ENCODE assay signal across 13 cellular contexts in the genomic region with DNA sequence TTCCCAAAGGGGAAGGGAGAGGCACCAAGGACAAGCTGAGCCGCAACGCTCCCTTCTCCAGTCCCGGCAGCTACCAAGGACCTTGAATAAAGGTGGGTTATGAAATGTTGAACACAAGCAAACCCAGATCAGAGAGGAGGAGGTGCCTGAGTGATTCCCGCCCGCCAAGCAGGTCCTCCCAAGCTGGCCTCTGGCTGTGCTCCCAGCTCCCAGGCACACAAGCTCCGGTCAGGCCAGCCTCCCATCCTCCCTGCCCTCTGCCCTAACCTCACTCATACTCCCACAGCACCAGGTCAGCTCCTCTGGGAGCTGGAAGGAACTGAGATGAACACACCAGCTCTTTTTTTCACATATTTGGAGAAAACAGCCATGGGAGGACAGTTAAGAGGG. TPM values are rescaled to one million over a fixed set of nuclear protein-coding genes. Genes with fewer than 3 reads are reported as not detected.
DNase-seq lines count a peak whose midpoint lies in the region; ATAC-seq and TF ChIP-seq lines count a peak whose summit lies in the region.
"Had no signal": no experiment of that assay in that cellular context is flagged by ENCODE, and none has a peak within 500 bp of the region (broad histone marks: within the 10 kb centered on the region; RNA-seq: fewer than 3 reads in every experiment).

No MANE protein-coding gene starts in this region.

- H3K4me3 Mint-ChIP-seq in CD4-positive, CD25-positive, alpha-beta regulatory T cell = peak overlapping the region in 3 of 4 donors; percentile 5 to 99 (median 38)
- no peak overlapping the region for H3K4me3 Mint-ChIP-seq in activated T-cell treated with anti-CD3 and anti-CD28 coated beads, Interleukin-2, amount 50 U/mL, for 72 hours
- H3K4me3 Mint-ChIP-seq: central memory CD8-positive, alpha-beta T cell had no signal

- no peaks in the 10 kb centered on the region for H3K9me3 ChIP-seq in CD4-positive, CD25-positive, alpha-beta regulatory T cell (ENCODE audit: control insufficient read depth in 2 of 2, low read length in 2 of 2)
- H3K9me3 ChIP-seq in adipocyte (ENCODE audit: control insufficient read depth, low read length) (no peaks in the 10 kb centered on the region), heart right ventricle (no peaks in the 10 kb centered on the region), sigmoid colon (no peaks in the 10 kb centered on the region)

- TF ChIP-seq CTCF in heart right ventricle (IDR thresholded peaks at IDR 0.05) (no peak), sigmoid colon (IDR thresholded peaks at IDR 0.05) (no peak)

- H3K9ac ChIP-seq in adipocyte (ENCODE audit: low read length) = peak overlapping the region; percentile 100

- H3K27ac ChIP-seq in CD4-positive, CD25-positive, alpha-beta regulatory T cell (ENCODE audit: insufficient read depth, low read length, poor library complexity, severe bottlenecking) = no peak overlapping the region
- H3K27ac ChIP-seq in heart right ventricle (peak overlapping the region in 9 of 10 donors; percentile 35 to 99 (median 96)), sigmoid colon (peak overlapping the region; percentile 98 to 100 (median 99))

- no peak overlapping the region for H3K4me3 ChIP-seq in CD4-positive, CD25-positive, alpha-beta regulatory T cell (ENCODE audit: low read depth, low read length)
- H3K4me3 ChIP-seq in adipocyte (ENCODE audit: low read length) (no peak overlapping the region), heart right ventricle (peak overlapping the region in 3 of 10 donors; percentile 16 to 95 (median 16)), sigmoid colon (no peak overlapping the region)

- no peak for TF ChIP-seq EP300 in sigmoid colon (IDR thresholded peaks at IDR 0.05)

- peaks cover 5% of the 10 kb centered on the region for H3K36me3 Mint-ChIP-seq in CD4-positive, CD25-positive, alpha-beta regulatory T cell
- H3K36me3 Mint-ChIP-seq in activated T-cell treated with anti-CD3 and anti-CD28 coated beads, Interleukin-2, amount 50 U/mL, for 72 hours (ENCODE audit: insufficient read depth in 2 of 2) = peaks cover 3 to 4% of the 10 kb centered on the region in 2 donors

- no peak for ATAC-seq in CD4-positive, CD25-positive, alpha-beta regulatory T cell (ENCODE audit: low read depth in 2 of 2)
- ATAC-seq in heart right ventricle (no peak), GM21381 (IDR thresholded peaks at IDR 0.05; ENCODE audit: unreplicated experiment) (no peak)
- no peak for ATAC-seq in activated T-cell treated with anti-CD3 and anti-CD28 coated beads, Interleukin-2, amount 50 U/mL, for 72 hours (replicated peaks in 1 of 2)
- ATAC-seq: naive thymus-derived CD4-positive, alpha-beta T cell had no signal

- intact Hi-C loops in heart right ventricle (cut with DNase I) = loop anchor here in 5 of 10 donors (5.0 to 10.0 kb wide), 5 partner anchors 74 to 186 kb away; partner anchors contain the start of gene BICRA (in 2 of the 5)
- intact Hi-C loops in sigmoid colon (cut with DNase I) = no loop called here

- WGBS in heart right ventricle, 2 donors = 45 to 53% methylated on average over 6 of the region's 6 CpGs
- 81 to 82% methylated on average over 6 of the region's 6 CpGs for WGBS in sigmoid colon, 2 donors

- H3K27me3 ChIP-seq in CD4-positive, CD25-positive, alpha-beta regulatory T cell (ENCODE audit: control insufficient read depth, insufficient read depth, low read length) = no peaks in the 10 kb centered on the region
- H3K27me3 ChIP-seq in adipocyte (replicated peaks; ENCODE audit: control insufficient read depth, insufficient read depth, low read length) (no peaks in the 10 kb centered on the region), heart right ventricle (no peaks in the 10 kb centered on the region), sigmoid colon (no peaks in the 10 kb centered on the region)

- peaks cover 17 to 76% (median 50%) of the 10 kb centered on the region in 4 donors for H3K4me1 Mint-ChIP-seq in CD4-positive, CD25-positive, alpha-beta regulatory T cell
- H3K4me1 Mint-ChIP-seq in activated T-cell treated with anti-CD3 and anti-CD28 coated beads, Interleukin-2, amount 50 U/mL, for 72 hours (ENCODE audit: low read depth) = peaks cover 54% of the 10 kb centered on the region

- H3K27me3 Mint-ChIP-seq in CD4-positive, CD25-positive, alpha-beta regulatory T cell = peaks cover 7% of the 10 kb centered on the region
- no peaks in the 10 kb centered on the region for H3K27me3 Mint-ChIP-seq in activated T-cell treated with anti-CD3 and anti-CD28 coated beads, Interleukin-2, amount 50 U/mL, for 72 hours (ENCODE audit: low read depth)
- H3K27me3 Mint-ChIP-seq: central memory CD8-positive, alpha-beta T cell had no signal

- DNase-seq in CD4-positive, CD25-positive, alpha-beta regulatory T cell = no peak
- DNase-seq in adipocyte (ENCODE audit: low read depth) (no peak), heart right ventricle (peak in 1 of 2 donors; percentile 65), sigmoid colon (no peak), AG20443 (ENCODE audit: low spot score) (no peak), COR-L47 (lab: John Stamatoyannopoulos, UW) (no peak)
- no peak for DNase-seq in activated T-cell treated with anti-CD3 and anti-CD28 coated beads, Interleukin-2, amount 50 U/mL, for 72 hours
- DNase-seq: NCI-H1436; stimulated activated CD4-positive, alpha-beta T cell treated with anti-CD3 and anti-CD28 coated beads, Interleukin-4, amount 100 ng/mL, for 4 hours had no signal

- H3K9me3 Mint-ChIP-seq in CD4-positive, CD25-positive, alpha-beta regulatory T cell = peaks cover 0 to 2% (median 0%) of the 10 kb centered on the region in 7 donors
- no peaks in the 10 kb centered on the region for H3K9me3 Mint-ChIP-seq in activated T-cell treated with anti-CD3 and anti-CD28 coated beads, Interleukin-2, amount 50 U/mL, for 72 hours
- H3K9me3 Mint-ChIP-seq: central memory CD8-positive, alpha-beta T cell had no signal

- H3K36me3 ChIP-seq in CD4-positive, CD25-positive, alpha-beta regulatory T cell (ENCODE audit: control insufficient read depth, insufficient read depth, low read length) = peaks cover 8% of the 10 kb centered on the region
- peaks cover 3% of the 10 kb centered on the region for H3K36me3 ChIP-seq in adipocyte (ENCODE audit: control insufficient read depth, insufficient read depth, low read length, severe bottlenecking)
- H3K36me3 ChIP-seq in heart right ventricle = peaks cover 0 to 11% (median 0%) of the 10 kb centered on the region in 9 donors
- H3K36me3 ChIP-seq in sigmoid colon = peaks cover 0 to 3% (median 0%) of the 10 kb centered on the region in 4 donors

- peaks cover 52% of the 10 kb centered on the region for H3K4me1 ChIP-seq in CD4-positive, CD25-positive, alpha-beta regulatory T cell (ENCODE audit: control insufficient read depth, insufficient read depth, low read length, poor library complexity, severe bottlenecking)
- peaks cover 56% of the 10 kb centered on the region for H3K4me1 ChIP-seq in adipocyte (ENCODE audit: control insufficient read depth, insufficient read depth, low read length)
- peaks cover 43 to 90% (median 87%) of the 10 kb centered on the region in 9 donors for H3K4me1 ChIP-seq in heart right ventricle
- peaks cover 0 to 90% (median 81%) of the 10 kb centered on the region in 4 donors for H3K4me1 ChIP-seq in sigmoid colon

- no peak for TF ChIP-seq POLR2A in sigmoid colon (IDR thresholded peaks at IDR 0.05)

- H3K27ac Mint-ChIP-seq in CD4-positive, CD25-positive, alpha-beta regulatory T cell = peak overlapping the region in 1 of 3 donors; percentile 26
- no peak overlapping the region for H3K27ac Mint-ChIP-seq in activated T-cell treated with anti-CD3 and anti-CD28 coated beads, Interleukin-2, amount 50 U/mL, for 72 hours

RNA-seq across cellular contexts. Expression of gene NAPA, which starts 3.7 kb away (rescaled TPM):
- total RNA-seq in CD4-positive, CD25-positive, alpha-beta regulatory T cell = 155 TPM
- 100 to 1,000 TPM in 1 of 4 donors, 10 to 100 TPM in 3; 87.3 to 101 (median 92.5) TPM for polyA plus RNA-seq in CD4-positive, CD25-positive, alpha-beta regulatory T cell
- 100 to 1,000 TPM; 115 to 183 (median 121) TPM for total RNA-seq in heart right ventricle
- polyA plus RNA-seq in heart right ventricle = 100 to 1,000 TPM; 133 to 135 TPM
- 100 to 1,000 TPM in 1 of 4 donors, 10 to 100 TPM in 3; 84.9 to 167 (median 91.8) TPM for total RNA-seq in sigmoid colon
- polyA plus RNA-seq in sigmoid colon = 100 to 1,000 TPM in 2 of 3 donors, 10 to 100 TPM in 1; 94.2 to 139 (median 109) TPM
- total RNA-seq in activated T-cell treated with anti-CD3 and anti-CD28 coated beads, Interleukin-2, amount 50 U/mL, for 72 hours = 10 to 100 TPM; 64.4 to 71.5 TPM

RNA-seq across cellular contexts. Expression of gene KPTN, which starts 27.1 kb away (rescaled TPM):
- 3.5 TPM for total RNA-seq in CD4-positive, CD25-positive, alpha-beta regulatory T cell
- 1 to 10 TPM; 2.7 to 6.2 (median 4.0) TPM for polyA plus RNA-seq in CD4-positive, CD25-positive, alpha-beta regulatory T cell
- total RNA-seq in heart right ventricle = 10 to 100 TPM in 3 of 10 donors, 1 to 10 TPM in 7; 4.0 to 11.8 (median 8.1) TPM
- 10 to 100 TPM; 11.1 to 35.6 TPM for polyA plus RNA-seq in heart right ventricle
- 10 to 100 TPM in 1 of 4 donors, 1 to 10 TPM in 3; 4.4 to 10.0 (median 4.7) TPM for total RNA-seq in sigmoid colon
- polyA plus RNA-seq in sigmoid colon = 10 to 100 TPM in 1 of 3 donors, 1 to 10 TPM in 2; 4.8 to 12.2 (median 8.1) TPM
- 10 to 100 TPM in 1 of 2 donors, 1 to 10 TPM in 1; 7.2 to 10.5 TPM for total RNA-seq in activated T-cell treated with anti-CD3 and anti-CD28 coated beads, Interleukin-2, amount 50 U/mL, for 72 hours

RNA-seq across cellular contexts. Expression of gene SLC8A2, which starts 39.4 kb away (rescaled TPM):
- not detected for total RNA-seq in CD4-positive, CD25-positive, alpha-beta regulatory T cell
- polyA plus RNA-seq in CD4-positive, CD25-positive, alpha-beta regulatory T cell = not detected
- total RNA-seq in heart right ventricle (under 1 TPM in 7 of 10 donors, not detected in 3; 0.11 to 0.64 (median 0.15) TPM), sigmoid colon (10 to 100 TPM in 2 of 4 donors, 1 to 10 TPM in 2; 5.9 to 39.9 (median 19.0) TPM)
- polyA plus RNA-seq in heart right ventricle (under 1 TPM; 0.03 to 0.22 TPM), sigmoid colon (1 to 10 TPM in 1 of 3 donors, not detected in 2; 1.1 TPM)
- total RNA-seq in activated T-cell treated with anti-CD3 and anti-CD28 coated beads, Interleukin-2, amount 50 U/mL, for 72 hours = under 1 TPM; 0.17 to 0.97 TPM
- total RNA-seq: T-helper 1 cell treated with Interleukin-12 subunit alpha and Interleukin-12 subunit beta and Interleukin-4 antibody, amounts not matched to agents 30 ng/mL and 1 ng/mL, for 36 hours had no signal
- polyA plus RNA-seq: naive thymus-derived CD4-positive, alpha-beta T cell had no signal

Comparison
In these comparisons a context has a peak if more than half of its experiments do, and no peak if none do; other contexts are left out.
1. H3K4me3 Mint-ChIP-seq: peak in CD4-positive, CD25-positive, alpha-beta regulatory T cell (3 of 4); none in activated T-cell treated with anti-CD3 and anti-CD28 coated beads, Interleukin-2, amount 50 U/mL, for 72 hours (0 of 2).